ENCODE assay signal across 9 cellular contexts in genomic region chr3:149638401-149639092, GRCh38. TPM values are rescaled to one million over a fixed set of nuclear protein-coding genes. Genes with fewer than 3 reads are reported as not detected.
DNase-seq lines count a peak whose midpoint lies in the region; ATAC-seq and TF ChIP-seq lines count a peak whose summit lies in the region.
"Had no signal": no experiment of that assay in that cellular context is flagged by ENCODE, and none has a peak within 500 bp of the region (broad histone marks: within the 10 kb centered on the region; RNA-seq: fewer than 3 reads in every experiment).

No MANE protein-coding gene starts in this region.

- H3K4me1 ChIP-seq in urinary bladder (ENCODE audit: insufficient read depth), result no peaks in the 10 kb centered on the region

- peak overlapping the region; percentile 96 for H3K27ac Mint-ChIP-seq in mesothelial cell of epicardium

- H3K36me3 ChIP-seq in urinary bladder (ENCODE audit: insufficient read depth), result peaks cover 2% of the 10 kb centered on the region

- peak overlapping the region; percentile 18 for H3K4me3 ChIP-seq in urinary bladder (ENCODE audit: low read depth, low read length)

- no peak for TF ChIP-seq CTCF in mesothelial cell of epicardium (IDR thresholded peaks at IDR 0.05; ENCODE audit: unreplicated experiment)

- DNase-seq in NCI-H1092 treated with DMSO at 0.1 percent for 48 hours (lab: John Stamatoyannopoulos, UW) (peak; percentile 46), NCI-H1092 (lab: John Stamatoyannopoulos, UW) (no peak), epidermal melanocyte (ENCODE audit: insufficient read length, low spot score) (peak; percentile 66), mesothelial cell of epicardium (ENCODE audit: low spot score in 2 of 2, unreplicated experiment in 2 of 2) (peak in 1 of 2 experiments; percentile 43), ecto neural progenitor cell (ENCODE audit: low spot score) (no peak)
- DNase-seq: 8988T had no signal

- peak overlapping the region; percentile 50 for H3K27ac ChIP-seq in urinary bladder (ENCODE audit: low read depth)

- H3K9me3 Mint-ChIP-seq in mesothelial cell of epicardium, result no peaks in the 10 kb centered on the region

- peaks cover 9% of the 10 kb centered on the region for H3K36me3 Mint-ChIP-seq in mesothelial cell of epicardium

- H3K4me1 Mint-ChIP-seq in mesothelial cell of epicardium, result peaks cover 69% of the 10 kb centered on the region

- no peaks in the 10 kb centered on the region for H3K27me3 Mint-ChIP-seq in mesothelial cell of epicardium (ENCODE audit: low read depth)

- 13% methylated on average over 12 of the region's 12 CpGs for whole genome bisulfite sequencing in urinary bladder

- peak overlapping the region; percentile 39 for H3K4me3 Mint-ChIP-seq in mesothelial cell of epicardium

- ATAC-seq in HG02981 (IDR thresholded peaks at IDR 0.05; ENCODE audit: unreplicated experiment), result no peak
- no peak for ATAC-seq in GM21619 (IDR thresholded peaks at IDR 0.05; ENCODE audit: unreplicated experiment)

RNA-seq across cellular contexts. Expression of gene WWTR1, which starts 19.3 kb away (rescaled TPM):
- total RNA-seq in mesothelial cell of epicardium (93.2 to 98.0 TPM (median 97.4 TPM) in 3 replicates), urinary bladder (136 TPM)
- 155 TPM for polyA plus RNA-seq in urinary bladder

Comparison
In these comparisons a context has a peak if more than half of its experiments do, and no peak if none do; other contexts are left out.
1. DNase-seq: peak in NCI-H1092 treated with DMSO at 0.1 percent for 48 hours (single experiment) and epidermal melanocyte (single experiment); none in NCI-H1092 (single experiment) and ecto neural progenitor cell (single experiment).